ENCODE assay signal across 9 cellular contexts in the genomic region with DNA sequence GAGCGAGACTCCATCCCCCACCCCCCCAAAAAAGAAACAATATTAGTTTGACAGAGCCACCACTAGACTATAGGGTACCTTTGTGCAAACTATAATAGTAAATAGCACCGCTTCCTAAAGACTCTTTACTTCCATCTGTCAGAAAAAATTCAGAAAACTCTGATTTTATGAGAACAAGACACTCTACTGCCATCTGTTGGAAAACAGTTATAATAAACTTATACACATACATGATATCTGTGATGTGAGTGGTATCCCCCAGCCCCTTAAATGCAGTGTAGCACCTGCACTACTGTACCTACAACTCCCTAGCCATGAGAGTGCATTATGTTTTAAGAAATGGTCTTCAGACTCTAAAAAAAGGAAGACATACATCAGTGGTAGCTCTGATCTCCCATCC.
A peak's percentile ranks its signal among the peaks of the same experiment; 100 is the strongest.
DNase-seq lines count a peak whose midpoint lies in the region; ATAC-seq, FAIRE-seq and TF ChIP-seq lines count a peak whose summit lies in the region.
"Had no signal": no experiment of that assay in that cellular context is flagged by ENCODE, and none has a peak within 500 bp of the region (broad histone marks: within the 10 kb centered on the region; RNA-seq: fewer than 3 reads in every experiment).

No MANE protein-coding gene starts in this region.

- in situ Hi-C loops in ACHN (cut with HindIII; ENCODE audit: low pct_ligation_motif_present, low pct_unique_long_range_greater_than_20kb, low sequenced_read_pairs) = no loop called here
- in situ Hi-C loops in GM13977 (cut with MboI; ENCODE audit: low pct_unique_long_range_greater_than_20kb, low sequenced_read_pairs, unreplicated experiment) = no loop called here

- no peak overlapping the region for H3K4me3 ChIP-seq in fibroblast of pulmonary artery (replicated peaks; ENCODE audit: low read depth, low read length)

- no peak for FAIRE-seq in RCC 7860 (lab: Jason Lieb, UNC)

- ATAC-seq in HG02870 (IDR thresholded peaks at IDR 0.05; ENCODE audit: unreplicated experiment) (no peak), GM18511 (IDR thresholded peaks at IDR 0.05; ENCODE audit: unreplicated experiment) (no peak), HG03280 (IDR thresholded peaks at IDR 0.05; ENCODE audit: unreplicated experiment) (no peak)
- ATAC-seq: activated naive CD4-positive, alpha-beta T cell treated with anti-CD3 and anti-CD28 coated beads, Interleukin-2, amount 50 U/mL, for 72 hours had no signal

- DNase-seq in ACHN (peak; percentile 5), GM13977 (ENCODE audit: low spot score) (peak; percentile 28), RCC 7860 (ENCODE audit: low spot score) (peak; percentile 8), fibroblast of pulmonary artery (ENCODE audit: low read depth) (peak; percentile 27), NCI-H1930 (lab: John Stamatoyannopoulos, UW) (no peak)

- TF ChIP-seq CTCF in GM13977 (IDR thresholded peaks at IDR 0.05; ENCODE audit: extremely low read depth, insufficient read depth, missing control alignments) (peak; percentile 42), fibroblast of pulmonary artery (IDR thresholded peaks at IDR 0.05; ENCODE audit: low read length, missing control alignments) (peak; percentile 26)

Comparison
In these comparisons a context has a peak if more than half of its experiments do, and no peak if none do; other contexts are left out.
1. DNase-seq: peak in ACHN (single experiment), GM13977 (single experiment), RCC 7860 (single experiment) and fibroblast of pulmonary artery (single experiment); none in NCI-H1930 (0 of 2).